ENCODE assay signal across 1 cellular context in genomic region chr22:30502911-30503310, GRCh38.
TF ChIP-seq lines count a peak whose summit lies in the region.

No MANE protein-coding gene starts in this region.

TF ChIP-seq in HEK293, 187 proteins besides CTCF, POLR2A, EP300 and RAD21 (continued from another document):
- TF ChIP-seq PRDM2 (tag by site-specific recombination; IDR thresholded peaks at IDR 0.05; ENCODE audit: borderline replicate concordance), result no peak
- TF ChIP-seq ZNF37A (tag by site-specific recombination; IDR thresholded peaks at IDR 0.05), result no peak
- no peak for TF ChIP-seq PRDM1 (tag by site-specific recombination; IDR thresholded peaks at IDR 0.05)
